ENCODE assay signal across 1 cellular context in genomic region chr6:63418741-63419140, GRCh38.
TF ChIP-seq lines count a peak whose summit lies in the region.

No MANE protein-coding gene starts in this region.

TF ChIP-seq in HepG2, 621 proteins besides CTCF, POLR2A, EP300 and RAD21 (continues in another document):
- TF ChIP-seq ARID5B (CRISPR knock-in tag; IDR thresholded peaks at IDR 0.05) (peak; percentile 65), RARA (CRISPR knock-in tag; IDR thresholded peaks at IDR 0.05) (peak; percentile 21; the same call in 1 of the 2 replicates), ZNF446 (CRISPR knock-in tag; IDR thresholded peaks at IDR 0.05) (no peak), BRF2 (CRISPR knock-in tag; IDR thresholded peaks at IDR 0.05) (peak; percentile 51; the same call in 1 of the 2 replicates), ZNF609 (CRISPR knock-in tag; IDR thresholded peaks at IDR 0.05; ENCODE audit: borderline replicate concordance) (no peak), ZNF317 (CRISPR knock-in tag; IDR thresholded peaks at IDR 0.05) (0 out of 2 replicates have a peak, but pooled peaks have one; percentile 30), ZNF720 (CRISPR knock-in tag; IDR thresholded peaks at IDR 0.05) (no peak), MXI1 (IDR thresholded peaks at IDR 0.05; ENCODE audit: borderline replicate concordance, low read depth, low read length) (no peak), E2F1 (CRISPR knock-in tag; IDR thresholded peaks at IDR 0.05) (no peak), MAX (IDR thresholded peaks at IDR 0.05) (0 out of 2 replicates have a peak, but pooled peaks have one; percentile 27), RERE (CRISPR knock-in tag; IDR thresholded peaks at IDR 0.05; ENCODE audit: low read depth) (no peak), GFI1 (CRISPR knock-in tag; IDR thresholded peaks at IDR 0.05; ENCODE audit: borderline replicate concordance) (peak; percentile 23; the same call in 1 of the 2 replicates), ZNF883 (CRISPR knock-in tag; IDR thresholded peaks at IDR 0.05; ENCODE audit: not compliant biosample characterization) (no peak), HDAC2 (CRISPR knock-in tag; IDR thresholded peaks at IDR 0.05) (peak; percentile 57; the same call in 1 of the 2 replicates), HOXA3 (CRISPR knock-in tag; IDR thresholded peaks at IDR 0.05) (peak; percentile 22; the same call in 1 of the 2 replicates), HOMEZ (CRISPR knock-in tag; IDR thresholded peaks at IDR 0.05; ENCODE audit: low read depth) (peak; percentile 55; the same call in 1 of the 2 replicates), BORCS8-MEF2B (CRISPR knock-in tag; IDR thresholded peaks at IDR 0.05) (0 out of 2 replicates have a peak, but pooled peaks have one; percentile 41), SMAD9 (CRISPR knock-in tag; IDR thresholded peaks at IDR 0.05) (no peak), ZNF644 (CRISPR knock-in tag; IDR thresholded peaks at IDR 0.05; ENCODE audit: low read depth) (peak; percentile 72; the same call in 1 of the 2 replicates), RCOR2 (CRISPR knock-in tag; IDR thresholded peaks at IDR 0.05) (peak; percentile 62; the same call in 1 of the 2 replicates), KAT2B (IDR thresholded peaks at IDR 0.05; ENCODE audit: borderline replicate concordance, low read depth, low read length) (no peak), FOXA3 (CRISPR knock-in tag; IDR thresholded peaks at IDR 0.05) (peak; percentile 20; the same call in 1 of the 2 replicates), GPBP1L1 (CRISPR knock-in tag; IDR thresholded peaks at IDR 0.05) (no peak), SOX13 (IDR thresholded peaks at IDR 0.05) (no peak), SOX13 (CRISPR knock-in tag; conservative IDR thresholded peaks at IDR 0.05 in 1 of 2, IDR thresholded peaks at IDR 0.05 in 1 of 2) (peak in 1 of 2 experiments; percentile 69; a peak in 2 of 4 replicates), SMAD3 (CRISPR knock-in tag; IDR thresholded peaks at IDR 0.05) (0 out of 2 replicates have a peak, but pooled peaks have one; percentile 27), ZNF773 (CRISPR knock-in tag; IDR thresholded peaks at IDR 0.05; ENCODE audit: borderline replicate concordance) (no peak), ZNF501 (CRISPR knock-in tag; IDR thresholded peaks at IDR 0.05) (0 out of 2 replicates have a peak, but pooled peaks have one; percentile 31), ZBTB34 (CRISPR knock-in tag; IDR thresholded peaks at IDR 0.05) (peak; percentile 69)
